In genomic region chr16:4934591-4934990, GRCh38 we compare ENCODE assay signal across 32 cellular contexts. TPM values are rescaled to one million over a fixed set of nuclear protein-coding genes. Genes with fewer than 3 reads are reported as not detected.
DNase-seq lines count a peak whose midpoint lies in the region; FAIRE-seq and TF ChIP-seq lines count a peak whose summit lies in the region.
"Had no signal": no experiment of that assay in that cellular context is flagged by ENCODE, and none has a peak within 500 bp of the region (broad histone marks: within the 10 kb centered on the region; RNA-seq: fewer than 3 reads in every experiment).

No MANE protein-coding gene starts in this region.

- TF ChIP-seq POLR2A in esophagus squamous epithelium (IDR thresholded peaks at IDR 0.05) (no peak), prostate gland (IDR thresholded peaks at IDR 0.05) (no peak)

- H3K27me3 ChIP-seq in adipocyte (replicated peaks; ENCODE audit: control insufficient read depth, insufficient read depth, low read length), result peaks cover 6% of the 10 kb centered on the region
- H3K27me3 ChIP-seq in esophagus squamous epithelium, result peaks cover 0 to 35% (median 0%) of the 10 kb centered on the region in 4 donors
- no peaks in the 10 kb centered on the region for H3K27me3 ChIP-seq in prostate gland (replicated peaks; ENCODE audit: insufficient read depth)
- H3K27me3 ChIP-seq: pancreas, testis had no signal

- no peak overlapping the region for H3K27ac Mint-ChIP-seq in activated T-cell treated with anti-CD3 and anti-CD28 coated beads, Interleukin-2, amount 50 U/mL, for 24 hours
- H3K27ac Mint-ChIP-seq: activated T-helper 1 cell treated with anti-CD3 and anti-CD28 coated beads, Interleukin-12 subunit alpha, Interleukin-12 subunit beta, Interleukin-2, Interleukin-4 antibody, amounts not matched to agents 30 ng/mL and 10 ng/mL and 1 ng/mL, durations not matched to agents 14 hours and 24 hours and 36 hours; B cell; dendritic cell treated with granulocyte-macrophage colony-stimulating factor and Interleukin-4, amounts not matched to agents 40 ng/mL and 50 ng/mL, for 4 days; stimulated activated naive B cell treated with anti-CD40 and anti-IgM and Interleukin-4, amounts not matched to agents 10 μg/mL and 1 μg/mL and 100 μg/mL, for 72 hours had no signal

- no peaks in the 10 kb centered on the region for H3K9me3 Mint-ChIP-seq in activated T-cell treated with anti-CD3 and anti-CD28 coated beads, Interleukin-2, amount 50 U/mL, for 24 hours
- H3K9me3 Mint-ChIP-seq: activated T-helper 1 cell treated with anti-CD3 and anti-CD28 coated beads, Interleukin-12 subunit alpha, Interleukin-12 subunit beta, Interleukin-2, Interleukin-4 antibody, amounts not matched to agents 30 ng/mL and 10 ng/mL and 1 ng/mL, durations not matched to agents 14 hours and 24 hours and 36 hours; dendritic cell treated with granulocyte-macrophage colony-stimulating factor and Interleukin-4, amounts not matched to agents 40 ng/mL and 50 ng/mL, for 4 days; naive thymus-derived CD8-positive, alpha-beta T cell; stimulated activated naive B cell treated with anti-CD40 and anti-IgM and Interleukin-4, amounts not matched to agents 10 μg/mL and 1 μg/mL and 100 μg/mL, for 72 hours had no signal

- WGBS in esophagus squamous epithelium, 2 donors, result 85 to 91% methylated on average over 3 to 5 of the region's 6 CpGs
- 91% methylated on average over 6 of the region's 6 CpGs for WGBS in prostate gland

- FAIRE-seq in urothelium cell line (lab: Jason Lieb, UNC), result no peak
- FAIRE-seq: A204.1, endothelial cell of umbilical vein, GM18507, HTR-8/SVneo, pancreas had no signal

- H3K9me3 ChIP-seq in adipocyte (ENCODE audit: control insufficient read depth, low read length) (no peaks in the 10 kb centered on the region), esophagus squamous epithelium (no peaks in the 10 kb centered on the region), prostate gland (no peaks in the 10 kb centered on the region)
- H3K9me3 ChIP-seq: pancreas, testis had no signal

- H3K36me3 Mint-ChIP-seq in activated T-cell treated with anti-CD3 and anti-CD28 coated beads, Interleukin-2, amount 50 U/mL, for 24 hours (ENCODE audit: low read depth), result no peaks in the 10 kb centered on the region
- H3K36me3 Mint-ChIP-seq: naive thymus-derived CD8-positive, alpha-beta T cell; stimulated activated naive B cell treated with anti-CD40 and anti-IgM and Interleukin-4, amounts not matched to agents 10 μg/mL and 1 μg/mL and 100 μg/mL, for 72 hours had no signal

- intact Hi-C loops in esophagus squamous epithelium (cut with DNase I), result no loop called here
- intact Hi-C loops in prostate gland (cut with DNase I), result no loop called here

- H3K4me1 ChIP-seq in adipocyte (ENCODE audit: control insufficient read depth, insufficient read depth, low read length), result peaks cover 30% of the 10 kb centered on the region
- peaks cover 17 to 94% (median 40%) of the 10 kb centered on the region in 3 donors for H3K4me1 ChIP-seq in esophagus squamous epithelium
- peaks cover 2% of the 10 kb centered on the region for H3K4me1 ChIP-seq in prostate gland (replicated peaks)

- TF ChIP-seq CTCF in C4-2B (conservative IDR thresholded peaks at IDR 0.05) (no peak), esophagus squamous epithelium (IDR thresholded peaks at IDR 0.05) (no peak), prostate gland (IDR thresholded peaks at IDR 0.05) (no peak)

- peaks cover 4% of the 10 kb centered on the region for H3K4me1 Mint-ChIP-seq in activated T-cell treated with anti-CD3 and anti-CD28 coated beads, Interleukin-2, amount 50 U/mL, for 24 hours (ENCODE audit: low read depth)

- H3K4me3 ChIP-seq in adipocyte (ENCODE audit: low read length) (peak overlapping the region; percentile 53), esophagus squamous epithelium (peak overlapping the region; percentile 82 to 94 (median 86)), prostate gland (no peak overlapping the region)
- H3K4me3 ChIP-seq: pancreas, testis had no signal

- H3K27me3 Mint-ChIP-seq in activated T-cell treated with anti-CD3 and anti-CD28 coated beads, Interleukin-2, amount 50 U/mL, for 24 hours, result peaks cover 47% of the 10 kb centered on the region

- H3K27ac ChIP-seq in C4-2B (peak overlapping the region; percentile 28; the same call in 1 of the 2 replicates), esophagus squamous epithelium (peak overlapping the region; percentile 88 to 99 (median 97)), prostate gland (peak overlapping the region; percentile 86 to 90)
- H3K27ac ChIP-seq: testis, WERI-Rb-1 had no signal

- no peak for DNase-seq in adipocyte (ENCODE audit: low read depth)
- no peak for DNase-seq in esophagus squamous epithelium (lab: John Stamatoyannopoulos, UW)
- DNase-seq in prostate gland (ENCODE audit: low spot score), result no peak
- DNase-seq in activated T-cell treated with anti-CD3 and anti-CD28 coated beads, Interleukin-2, amount 50 U/mL, for 24 hours, result no peak
- DNase-seq in activated CD4-positive, alpha-beta T cell treated with anti-CD3 and anti-CD28 coated beads, Interleukin-2, amount 50 U/mL, for 1 hour, result no peak
- DNase-seq in urothelium cell line (ENCODE audit: low spot score), result no peak
- no peak for DNase-seq in NCI-H2029 (lab: John Stamatoyannopoulos, UW)
- DNase-seq: activated naive CD4-positive, alpha-beta T cell treated with anti-CD3 and anti-CD28 coated beads, Interleukin-2, amount 50 U/mL, for 16 hours; caudate nucleus; DMS53; GDM1; KG1; midbrain; naive thymus-derived CD8-positive, alpha-beta T cell; NCI-H146; NCI-H2171 treated with DMSO at 0.1 percent for 48 hours; NCI-H526 treated with DMSO at 0.1 percent for 48 hours; SHP77; stimulated activated CD4-positive, alpha-beta T cell treated with anti-CD3 and anti-CD28 coated beads, Interleukin-4, amount 100 ng/mL, for 1 hour; stimulated activated naive B cell treated with anti-CD40 and anti-IgM and Interleukin-4, amounts not matched to agents 10 μg/mL and 1 μg/mL and 100 μg/mL, for 72 hours; T-helper 9 cell; WERI-Rb-1 had no signal

- H3K4me3 Mint-ChIP-seq in activated T-cell treated with anti-CD3 and anti-CD28 coated beads, Interleukin-2, amount 50 U/mL, for 24 hours, result no peak overlapping the region
- H3K4me3 Mint-ChIP-seq: B cell; dendritic cell treated with granulocyte-macrophage colony-stimulating factor and Interleukin-4, amounts not matched to agents 40 ng/mL and 50 ng/mL, for 4 days; stimulated activated naive B cell treated with anti-CD40 and anti-IgM and Interleukin-4, amounts not matched to agents 10 μg/mL and 1 μg/mL and 100 μg/mL, for 72 hours had no signal

- no peaks in the 10 kb centered on the region for H3K36me3 ChIP-seq in adipocyte (ENCODE audit: control insufficient read depth, insufficient read depth, low read length, severe bottlenecking)
- peaks cover 0 to 44% (median 3%) of the 10 kb centered on the region in 3 donors for H3K36me3 ChIP-seq in esophagus squamous epithelium
- H3K36me3 ChIP-seq in prostate gland, result no peaks in the 10 kb centered on the region
- H3K36me3 ChIP-seq: pancreas, WERI-Rb-1 had no signal

- peak overlapping the region; percentile 72 for H3K9ac ChIP-seq in adipocyte (ENCODE audit: low read length)

RNA-seq across cellular contexts. Expression of gene PPL, which starts 2.4 kb away (rescaled TPM):
- total RNA-seq in esophagus squamous epithelium (1,000 to 10,000 TPM in 2 of 4 donors, 100 to 1,000 TPM in 2; 504 to 1,677 (median 860) TPM), prostate gland (10 to 100 TPM; 39.4 to 64.3 TPM)
- total RNA-seq: activated T-helper 1 cell treated with anti-CD3 and anti-CD28 coated beads, Interleukin-12 subunit alpha, Interleukin-12 subunit beta, Interleukin-2, Interleukin-4 antibody, amounts not matched to agents 30 ng/mL and 10 ng/mL and 1 ng/mL, durations not matched to agents 14 hours and 24 hours and 36 hours; B cell; naive thymus-derived CD8-positive, alpha-beta T cell had no signal

RNA-seq across cellular contexts. Expression of gene SEC14L5, which starts 23.5 kb away (rescaled TPM):
- total RNA-seq in esophagus squamous epithelium (1 to 10 TPM in 1 of 4 donors, under 1 TPM in 3; 0.22 to 5.6 (median 0.49) TPM), prostate gland (under 1 TPM; 0.74 to 0.77 TPM)
- total RNA-seq: activated T-helper 1 cell treated with anti-CD3 and anti-CD28 coated beads, Interleukin-12 subunit alpha, Interleukin-12 subunit beta, Interleukin-2, Interleukin-4 antibody, amounts not matched to agents 30 ng/mL and 10 ng/mL and 1 ng/mL, durations not matched to agents 14 hours and 24 hours and 36 hours; B cell; endothelial cell of umbilical vein; naive thymus-derived CD8-positive, alpha-beta T cell had no signal

Comparison
In these comparisons a context has a peak if more than half of its experiments do, and no peak if none do; other contexts are left out.
1. H3K27ac ChIP-seq: peak in every context shown above with its lines; median percentile 97 in esophagus squamous epithelium; 88 in prostate gland; 28 in C4-2B.
2. H3K4me3 ChIP-seq: peak in adipocyte (single experiment) and esophagus squamous epithelium (4 of 4); none in prostate gland (0 of 2).
3. RNA of gene PPL, which starts 2.4 kb away (total RNA-seq): 504 to 1,677 TPM in esophagus squamous epithelium; 39.4 to 64.3 TPM in prostate gland; every median in the first group is over 4 times any median in the second.